16 cellular contexts compared by ENCODE assay signal in genomic region chr3:119779731-119780383, GRCh38. TPM values are rescaled to one million over a fixed set of nuclear protein-coding genes. Genes with fewer than 3 reads are reported as not detected.
DNase-seq lines count a peak whose midpoint lies in the region; ATAC-seq and TF ChIP-seq lines count a peak whose summit lies in the region.
"Had no signal": no experiment of that assay in that cellular context is flagged by ENCODE, and none has a peak within 500 bp of the region (broad histone marks: within the 10 kb centered on the region; RNA-seq: fewer than 3 reads in every experiment).

No MANE protein-coding gene starts in this region.

- H3K36me3 Mint-ChIP-seq in endothelial cell (ENCODE audit: low read depth, unreplicated experiment) = no peaks in the 10 kb centered on the region

- H3K9me3 Mint-ChIP-seq in endothelial cell (ENCODE audit: unreplicated experiment) = no peaks in the 10 kb centered on the region

- no peak overlapping the region for H3K27ac Mint-ChIP-seq in endothelial cell (ENCODE audit: unreplicated experiment)

- no peak overlapping the region for H3K4me3 Mint-ChIP-seq in endothelial cell (ENCODE audit: unreplicated experiment)
- H3K4me3 Mint-ChIP-seq: naive B cell had no signal

- no peaks in the 10 kb centered on the region for H3K27me3 ChIP-seq in OCI-LY3 (ENCODE audit: low read depth, low read length)
- no peaks in the 10 kb centered on the region for H3K27me3 ChIP-seq in gastrocnemius medialis
- H3K27me3 ChIP-seq: body of pancreas, spleen had no signal

- H3K9ac ChIP-seq in OCI-LY3 (ENCODE audit: low read length) = no peak overlapping the region; the same call in 1 of the 2 replicates

- in situ Hi-C loops in Caki2 (cut with HindIII; ENCODE audit: low pct_unique_long_range_greater_than_20kb, low sequenced_read_pairs) (no loop called here), GM13977 (cut with MboI; ENCODE audit: low pct_unique_long_range_greater_than_20kb, low sequenced_read_pairs, unreplicated experiment) (no loop called here), gastrocnemius medialis (cut with MboI; ENCODE audit: low sequenced_read_pairs in 4 of 4) (no loop called here)

- H3K27me3 Mint-ChIP-seq in endothelial cell (ENCODE audit: unreplicated experiment) = no peaks in the 10 kb centered on the region

- DNase-seq in Caki2 (ENCODE audit: low read depth) = peak; percentile 20
- no peak for DNase-seq in GM13977 (ENCODE audit: low spot score)
- no peak for DNase-seq in gastrocnemius medialis
- no peak for DNase-seq in endothelial cell (ENCODE audit: low spot score)
- no peak for DNase-seq in LoVo (ENCODE audit: low spot score)
- DNase-seq: activated CD8-positive, alpha-beta memory T cell treated with anti-CD3 and anti-CD28 coated beads, Interleukin-2, amount 50 U/mL, for 48 hours; body of pancreas; naive B cell; NCI-H1694; spleen; stimulated activated CD8-positive, alpha-beta memory T cell treated with anti-CD3 and anti-CD28 coated beads, Interleukin-4, amount 100 ng/mL, for 48 hours had no signal

- intact Hi-C loops in gastrocnemius medialis (cut with DNase I; ENCODE audit: low total_unique reads) = no loop called here

- peak overlapping the region; percentile 89 for H2AFZ ChIP-seq in OCI-LY3 (ENCODE audit: low read depth, low read length)

- no peak overlapping the region for H3K4me3 ChIP-seq in OCI-LY3 (ENCODE audit: low read length)
- H3K4me3 ChIP-seq in gastrocnemius medialis = no peak overlapping the region
- H3K4me3 ChIP-seq: body of pancreas, spleen had no signal

- H3K4me2 ChIP-seq in OCI-LY3 (ENCODE audit: low read length) = peak overlapping the region; percentile 40

- H4K20me1 ChIP-seq in OCI-LY3 (ENCODE audit: insufficient read depth, low read length) = no peaks in the 10 kb centered on the region

- ATAC-seq in GM19463 (IDR thresholded peaks at IDR 0.05; ENCODE audit: unreplicated experiment) (peak; percentile 82), HG03064 (IDR thresholded peaks at IDR 0.05; ENCODE audit: low read depth, unreplicated experiment) (peak; percentile 78), gastrocnemius medialis (no peak)
- ATAC-seq: body of pancreas, Panc1 had no signal

- H3K27ac ChIP-seq in OCI-LY3 (ENCODE audit: low read length) (peak overlapping the region; percentile 19; the same call in 1 of the 2 replicates), gastrocnemius medialis (no peak overlapping the region)
- H3K27ac ChIP-seq: body of pancreas, epithelial cell of prostate, spleen had no signal

- TF ChIP-seq CTCF in OCI-LY3 (IDR thresholded peaks at IDR 0.05; ENCODE audit: low read depth, low read length) (no peak), GM13977 (IDR thresholded peaks at IDR 0.05; ENCODE audit: extremely low read depth, insufficient read depth, missing control alignments) (no peak), gastrocnemius medialis (IDR thresholded peaks at IDR 0.05 in 4 of 5, conservative IDR thresholded peaks at IDR 0.05 in 1 of 5) (no peak), endothelial cell (IDR thresholded peaks at IDR 0.05; ENCODE audit: unreplicated experiment) (no peak)

- H3K9me3 ChIP-seq in OCI-LY3 (ENCODE audit: insufficient read depth, low read length) (no peaks in the 10 kb centered on the region), gastrocnemius medialis (no peaks in the 10 kb centered on the region)
- H3K9me3 ChIP-seq: body of pancreas had no signal

- no peak for TF ChIP-seq POLR2A in gastrocnemius medialis (IDR thresholded peaks at IDR 0.05)

- peaks cover 2% of the 10 kb centered on the region for H3K4me1 Mint-ChIP-seq in endothelial cell (ENCODE audit: unreplicated experiment)

- H3K4me1 ChIP-seq in OCI-LY3 (ENCODE audit: low read length) (peaks cover 27% of the 10 kb centered on the region), gastrocnemius medialis (no peaks in the 10 kb centered on the region)
- H3K4me1 ChIP-seq: body of pancreas had no signal

- H3K79me2 ChIP-seq in OCI-LY3 (ENCODE audit: low read length) = no peaks in the 10 kb centered on the region

- H3K36me3 ChIP-seq in OCI-LY3 (replicated peaks; ENCODE audit: low read depth, low read length) (no peaks in the 10 kb centered on the region), gastrocnemius medialis (no peaks in the 10 kb centered on the region)
- H3K36me3 ChIP-seq: spleen had no signal

RNA-seq across cellular contexts. Expression of gene NR1I2, which starts 2.0 kb away (rescaled TPM):
- total RNA-seq in Caki2 (2014; rRNA removed; shearing (Covaris generic); ENCODE audit: low replicate concordance) = not detected in 2 replicates
- total RNA-seq in gastrocnemius medialis (under 1 TPM in 2 of 4 donors, not detected in 2; 0.17 to 0.18 TPM), endothelial cell (ENCODE audit: unreplicated experiment) (0.23 TPM)

Comparison
In these comparisons a context has a peak if more than half of its experiments do, and no peak if none do; other contexts are left out.
1. ATAC-seq: peak in GM19463 (single experiment) and HG03064 (single experiment); none in gastrocnemius medialis (0 of 2).